Comparison of ENCODE assay signal across 15 cellular contexts in genomic region chr2:15687720-15688119, GRCh38.
DNase-seq lines count a peak whose midpoint lies in the region; TF ChIP-seq lines count a peak whose summit lies in the region.
"Had no signal": no experiment of that assay in that cellular context is flagged by ENCODE, and none has a peak within 500 bp of the region (broad histone marks: within the 10 kb centered on the region; RNA-seq: fewer than 3 reads in every experiment).

No MANE protein-coding gene starts in this region.

- DNase-seq in AG20443 (ENCODE audit: low spot score) (peak; percentile 6), NCI-H526 treated with DMSO at 0.1 percent for 48 hours (lab: John Stamatoyannopoulos, UW) (peak; percentile 100), kidney tubule cell (ENCODE audit: low spot score) (peak; percentile 13), renal cortical epithelial cell (ENCODE audit: low read depth) (peak; percentile 67), DMS153 (lab: John Stamatoyannopoulos, UW) (no peak), erythroblast (lab: John Stamatoyannopoulos, UW) (no peak), NCI-H226 (no peak)
- DNase-seq: 8988T; Calu3; CD8-positive, alpha-beta T cell; DMS53; DND-41; EL; GM23248; IMR-90 had no signal

- no peak for TF ChIP-seq POLR2A in erythroblast (IDR thresholded peaks at IDR 0.05; ENCODE audit: low read length)

Comparison
In these comparisons a context has a peak if more than half of its experiments do, and no peak if none do; other contexts are left out.
1. DNase-seq: peak in AG20443 (single experiment), NCI-H526 treated with DMSO at 0.1 percent for 48 hours (single experiment), kidney tubule cell (single experiment) and renal cortical epithelial cell (single experiment); none in DMS153 (single experiment), erythroblast (0 of 2) and NCI-H226 (single experiment).